Comparison of ENCODE assay signal across 8 cellular contexts in genomic region chr2:112542123-112542973, GRCh38.
DNase-seq lines count a peak whose midpoint lies in the region; ATAC-seq and TF ChIP-seq lines count a peak whose summit lies in the region.

Gene POLR1B (plus strand): TSS chr2:112542465. CDS start chr2:112542495, 30 bp downstream.

- ATAC-seq in GM18909 (IDR thresholded peaks at IDR 0.05; ENCODE audit: poor library complexity, unreplicated experiment) (peak; percentile 85), HG03139 (IDR thresholded peaks at IDR 0.05; ENCODE audit: unreplicated experiment) (peak; percentile 69)

- no peak for TF ChIP-seq CTCF in AG09319 (IDR thresholded peaks at IDR 0.05; ENCODE audit: low read depth, low read length)

- DNase-seq in AG09319 (ENCODE audit: extremely low read depth, low read depth) (peak; percentile 30), NCI-H2227 (lab: John Stamatoyannopoulos, UW; ENCODE audit: unreplicated experiment) (peak; percentile 91), cerebellar cortex (ENCODE audit: low spot score) (peak; percentile 91), islet precursor cell (peak; percentile 93)
- peak; percentile 57 to 73 (median 60) for DNase-seq in activated CD4-positive, CD25-positive, alpha-beta regulatory T cell (lab: John Stamatoyannopoulos, UW)
- DNase-seq in stimulated activated CD4-positive, alpha-beta T cell treated with anti-CD3 and anti-CD28 coated beads, Interleukin-12 subunit alpha, Interleukin-12 subunit beta, amount 100 ng/mL, for 48 hours (ENCODE audit: low read depth in 2 of 3, low spot score in 1 of 3) = peak; percentile 65 to 70 (median 70)

Comparison
In these comparisons a context has a peak if more than half of its experiments do, and no peak if none do; other contexts are left out.
1. Peak in every context shown above with its lines: DNase-seq and ATAC-seq.
2. DNase-seq: peak in every context shown above with its lines; median percentile 93 in islet precursor cell; 91 in NCI-H2227; 91 in cerebellar cortex; 70 in stimulated activated CD4-positive, alpha-beta T cell treated with anti-CD3 and anti-CD28 coated beads, Interleukin-12 subunit alpha, Interleukin-12 subunit beta, amount 100 ng/mL, for 48 hours; 60 in activated CD4-positive, CD25-positive, alpha-beta regulatory T cell; 30 in AG09319.